2 cellular contexts compared by ENCODE assay signal in genomic region chr10:87705339-87705738, GRCh38.
TF ChIP-seq lines count a peak whose summit lies in the region.

No MANE protein-coding gene starts in this region.

TF ChIP-seq in GM23338, 12 proteins besides CTCF, POLR2A, EP300 and RAD21:
- TF ChIP-seq ZNF462 (CRISPR knock-in tag; IDR thresholded peaks at IDR 0.05) (no peak), POLR2AphosphoS5 (IDR thresholded peaks at IDR 0.05; ENCODE audit: low read depth) (no peak), REST (IDR thresholded peaks at IDR 0.05; ENCODE audit: unreplicated experiment) (no peak), JUNB (IDR thresholded peaks at IDR 0.05; ENCODE audit: unreplicated experiment) (no peak), ZNF331 (CRISPR knock-in tag; IDR thresholded peaks at IDR 0.05; ENCODE audit: low read depth) (no peak), EZH2phosphoT487 (IDR thresholded peaks at IDR 0.05; ENCODE audit: unreplicated experiment) (no peak), ZNF114 (CRISPR knock-in tag; IDR thresholded peaks at IDR 0.05) (no peak), STAT1 (IDR thresholded peaks at IDR 0.05; ENCODE audit: unreplicated experiment) (no peak), ETS1 (IDR thresholded peaks at IDR 0.05) (no peak), NANOG (IDR thresholded peaks at IDR 0.05; ENCODE audit: borderline replicate concordance) (no peak), EZH2 (IDR thresholded peaks at IDR 0.05; ENCODE audit: low read depth, unreplicated experiment) (no peak), CREB1 (CRISPR knock-in tag; IDR thresholded peaks at IDR 0.05; ENCODE audit: low read depth) (no peak)

TF ChIP-seq in SK-N-SH, 30 proteins besides CTCF, POLR2A, EP300 and RAD21:
- no peak for TF ChIP-seq ZBTB33 (IDR thresholded peaks at IDR 0.05; ENCODE audit: borderline replicate concordance, low read depth)
- TF ChIP-seq CHD2 (IDR thresholded peaks at IDR 0.05; ENCODE audit: low read length, partially characterized antibody), result no peak
- TF ChIP-seq TAF1 (IDR thresholded peaks at IDR 0.05; ENCODE audit: borderline replicate concordance, low read depth, low read length), result no peak
- no peak for TF ChIP-seq ELF1 (IDR thresholded peaks at IDR 0.05)
- TF ChIP-seq POLR2AphosphoS5 (IDR thresholded peaks at IDR 0.05; ENCODE audit: low read depth, low read length), result peak; percentile 61; the same call in 1 of the 2 replicates
- TF ChIP-seq NFIC (IDR thresholded peaks at IDR 0.05; ENCODE audit: borderline replicate concordance), result peak; percentile 60; the same call in 1 of the 2 replicates
- TF ChIP-seq YY1 (IDR thresholded peaks at IDR 0.05; ENCODE audit: low read depth), result 0 out of 2 replicates have a peak, but pooled peaks have one; percentile 45
- TF ChIP-seq GABPA (IDR thresholded peaks at IDR 0.05; ENCODE audit: low read depth), result 0 out of 2 replicates have a peak, but pooled peaks have one; percentile 22
- TF ChIP-seq EZH2phosphoT487 (IDR thresholded peaks at IDR 0.05; ENCODE audit: borderline replicate concordance, low read depth), result no peak
- peak; percentile 87 for TF ChIP-seq RXRA (IDR thresholded peaks at IDR 0.05; ENCODE audit: borderline replicate concordance, low read depth)
- TF ChIP-seq REST (IDR thresholded peaks at IDR 0.05; ENCODE audit: low read depth, low read length), result no peak
- no peak for TF ChIP-seq IRF3 (IDR thresholded peaks at IDR 0.05; ENCODE audit: low read depth, low read length)
- peak; percentile 87 for TF ChIP-seq MAX (IDR thresholded peaks at IDR 0.05; ENCODE audit: low read depth)
- TF ChIP-seq FOSL2 (IDR thresholded peaks at IDR 0.05; ENCODE audit: borderline replicate concordance, low read depth), result peak; percentile 75; the same call in 1 of the 2 replicates
- no peak for TF ChIP-seq NRF1 (IDR thresholded peaks at IDR 0.05; ENCODE audit: low read depth, low read length)
- TF ChIP-seq FOXM1 (IDR thresholded peaks at IDR 0.05; ENCODE audit: low read depth), result peak; percentile 52; the same call in 1 of the 2 replicates
- no peak for TF ChIP-seq FOXJ3 (CRISPR knock-in tag; IDR thresholded peaks at IDR 0.05)
- TF ChIP-seq MEF2A (IDR thresholded peaks at IDR 0.05; ENCODE audit: borderline replicate concordance, low read depth), result peak; percentile 37; the same call in 1 of the 2 replicates
- TF ChIP-seq PBX3 (IDR thresholded peaks at IDR 0.05), result peak; percentile 91
- TF ChIP-seq SMC3 (IDR thresholded peaks at IDR 0.05; ENCODE audit: low read depth, low read length), result no peak
- TF ChIP-seq USF1 (IDR thresholded peaks at IDR 0.05; ENCODE audit: borderline replicate concordance, low read depth), result peak; percentile 16; the same call in 1 of the 2 replicates
- TF ChIP-seq TEAD4 (IDR thresholded peaks at IDR 0.05; ENCODE audit: borderline replicate concordance, insufficient read depth), result peak; percentile 83
- no peak for TF ChIP-seq RFX5 (IDR thresholded peaks at IDR 0.05; ENCODE audit: low read length)
- peak; percentile 85 for TF ChIP-seq JUND (IDR thresholded peaks at IDR 0.05)
- TF ChIP-seq USF2 (IDR thresholded peaks at IDR 0.05; ENCODE audit: borderline replicate concordance, low read depth, low read length), result no peak
- TF ChIP-seq MXI1 (IDR thresholded peaks at IDR 0.05; ENCODE audit: low read depth, low read length), result no peak
- TF ChIP-seq SIN3A (IDR thresholded peaks at IDR 0.05; ENCODE audit: borderline replicate concordance, low read depth, low read length), result 0 out of 2 replicates have a peak, but pooled peaks have one; percentile 29
- TF ChIP-seq RCOR1 (IDR thresholded peaks at IDR 0.05; ENCODE audit: low read length), result no peak
- peak; percentile 90 for TF ChIP-seq TCF12 (IDR thresholded peaks at IDR 0.05)
- no peak for TF ChIP-seq GATA2 (CRISPR knock-in tag; IDR thresholded peaks at IDR 0.05)
